Comparison of ENCODE assay signal across 8 cellular contexts in the genomic region with DNA sequence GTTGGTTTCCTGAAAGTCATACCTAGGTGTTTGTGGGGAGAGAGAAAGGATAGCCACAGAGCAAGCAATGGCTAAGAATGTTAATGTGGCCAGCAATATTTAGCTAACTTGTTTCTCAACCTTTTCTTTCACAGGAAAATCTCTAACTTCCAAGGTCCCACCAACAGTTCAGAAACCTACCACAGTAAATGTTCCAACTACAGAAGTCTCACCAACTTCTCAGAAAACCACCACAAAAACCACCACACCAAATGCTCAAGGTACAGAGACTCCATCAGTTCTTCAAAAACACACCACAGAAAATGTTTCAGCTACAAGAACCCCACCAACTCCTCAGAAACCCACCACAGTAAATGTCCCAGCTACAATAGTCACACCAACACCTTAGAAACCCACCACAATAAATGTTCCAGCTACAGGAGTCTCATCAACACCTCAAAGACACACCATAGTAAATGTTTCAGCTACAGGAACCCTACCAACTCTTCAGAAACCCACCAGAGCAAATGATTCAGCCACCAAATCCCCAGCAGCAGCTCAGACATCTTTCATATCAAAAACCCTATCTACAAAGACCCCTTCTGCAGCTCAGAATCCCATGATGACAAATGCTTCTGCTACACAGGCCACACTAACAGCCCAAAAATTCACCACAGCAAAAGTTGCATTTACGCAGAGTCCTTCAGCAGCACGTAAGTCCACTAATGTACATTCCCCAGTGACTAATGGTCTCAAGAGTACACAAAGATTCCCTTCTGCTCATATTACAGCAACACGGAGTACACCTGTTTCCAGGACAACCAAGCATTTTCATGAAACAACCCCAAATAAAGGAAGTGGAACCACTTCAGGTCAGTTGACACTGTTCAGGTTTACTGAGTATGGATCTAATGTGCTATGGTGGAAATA. TPM values are rescaled to one million over a fixed set of nuclear protein-coding genes. Genes with fewer than 3 reads are reported as not detected.
DNase-seq lines count a peak whose midpoint lies in the region; ATAC-seq and TF ChIP-seq lines count a peak whose summit lies in the region.

No MANE protein-coding gene starts in this region.

- H3K4me3 ChIP-seq in dorsolateral prefrontal cortex: no peak overlapping the region

- peak overlapping the region in 19 of 59 donors; percentile 1 to 64 (median 24) for H3K27ac ChIP-seq in dorsolateral prefrontal cortex

- H3K27me3 ChIP-seq in dorsolateral prefrontal cortex: no peaks in the 10 kb centered on the region

- in situ Hi-C loops in Caki2 (cut with HindIII; ENCODE audit: low pct_unique_long_range_greater_than_20kb, low sequenced_read_pairs): no loop called here

- no peak for TF ChIP-seq CTCF in dorsolateral prefrontal cortex (IDR thresholded peaks at IDR 0.05 in 54 of 56, conservative IDR thresholded peaks at IDR 0.05 in 2 of 56; ENCODE audit: low read depth in 1 of 56, partially characterized antibody in 56 of 56)

- ATAC-seq in GM19324 (IDR thresholded peaks at IDR 0.05; ENCODE audit: low FRiP score, unreplicated experiment) (peak; percentile 45), HG03280 (IDR thresholded peaks at IDR 0.05; ENCODE audit: unreplicated experiment) (peak; percentile 70)

- intact Hi-C loops in dorsolateral prefrontal cortex (cut with DNase I): no loop called here

- DNase-seq in Caki2 (ENCODE audit: low read depth) (peak; percentile 19), kidney tubule cell (ENCODE audit: low spot score) (peak; percentile 69), SHP77 treated with DMSO at 0.1 percent for 48 hours (lab: John Stamatoyannopoulos, UW) (no peak), GM03348 (ENCODE audit: low spot score) (no peak), dorsolateral prefrontal cortex (no peak)
- peak; percentile 11 to 35 for DNase-seq in activated CD4-positive, alpha-beta T cell treated with anti-CD3 and anti-CD28 coated beads, Interleukin-2, amount 50 U/mL, for 48 hours

RNA-seq across cellular contexts. Expression of gene CD55, which starts 15.3 kb away (rescaled TPM):
- 26.4 and 38.0 TPM in 2 replicates for total RNA-seq in Caki2 (2014; rRNA removed; shearing (Covaris generic); ENCODE audit: low replicate concordance)
- total RNA-seq in dorsolateral prefrontal cortex: 10 to 100 TPM; 11.7 to 83.5 (median 35.7) TPM

Comparison
In these comparisons a context has a peak if more than half of its experiments do, and no peak if none do; other contexts are left out.
1. DNase-seq: peak in Caki2 (single experiment), activated CD4-positive, alpha-beta T cell treated with anti-CD3 and anti-CD28 coated beads, Interleukin-2, amount 50 U/mL, for 48 hours (2 of 2) and kidney tubule cell (single experiment); none in SHP77 treated with DMSO at 0.1 percent for 48 hours (single experiment), GM03348 (single experiment) and dorsolateral prefrontal cortex (0 of 10).